ENCODE assay signal across 13 cellular contexts in the genomic region with DNA sequence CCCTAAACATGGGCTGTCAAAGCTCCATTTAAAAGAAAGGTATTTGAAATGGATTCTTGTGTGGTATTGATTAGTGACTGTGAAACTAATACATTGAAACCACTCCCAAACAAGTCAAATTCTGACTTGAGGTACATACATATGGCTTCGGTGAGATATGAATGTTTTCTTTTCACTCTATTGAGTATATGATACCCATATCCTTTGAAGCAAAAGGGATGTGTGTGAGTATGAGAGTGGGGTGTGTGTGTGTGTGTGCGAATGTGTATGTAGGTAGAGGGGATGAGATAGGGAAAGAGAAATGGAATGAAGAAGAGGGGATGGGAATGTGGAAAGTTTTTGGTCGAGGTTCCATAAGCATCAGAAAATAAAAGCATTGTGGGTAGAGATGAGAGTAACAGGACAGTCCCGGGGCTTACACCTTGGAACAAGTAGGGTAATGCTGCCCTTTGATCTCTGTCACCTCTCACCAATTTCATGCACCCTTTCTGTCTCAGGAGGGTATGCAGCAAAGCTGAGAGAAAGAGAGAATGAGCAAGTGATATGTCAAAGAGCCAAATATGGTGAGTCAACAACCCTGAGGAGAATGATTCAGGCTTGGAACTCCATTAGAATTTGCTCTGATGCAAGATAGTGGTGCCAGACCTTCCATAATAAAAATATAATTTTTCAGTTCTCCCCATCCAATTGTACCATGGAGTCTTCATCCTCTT.
DNase-seq lines count a peak whose midpoint lies in the region; ATAC-seq and TF ChIP-seq lines count a peak whose summit lies in the region.
"Had no signal": no experiment of that assay in that cellular context is flagged by ENCODE, and none has a peak within 500 bp of the region (broad histone marks: within the 10 kb centered on the region; RNA-seq: fewer than 3 reads in every experiment).

No MANE protein-coding gene starts in this region.

- H3K4me1 ChIP-seq in osteoblast (ENCODE audit: insufficient read depth, low read length), result peaks cover 13% of the 10 kb centered on the region
- peaks cover 31% of the 10 kb centered on the region for H3K4me1 ChIP-seq in GM23338 (ENCODE audit: insufficient read depth)
- H3K4me1 ChIP-seq in H9 (ENCODE audit: insufficient read depth, low read length), result no peaks in the 10 kb centered on the region; the same call in 1 of the 2 replicates

- no peaks in the 10 kb centered on the region for H3K9me3 Mint-ChIP-seq in activated CD8-positive, alpha-beta T cell treated with anti-CD3 and anti-CD28 coated beads for 36 hours
- no peaks in the 10 kb centered on the region for H3K9me3 Mint-ChIP-seq in activated CD8-positive, alpha-beta T cell treated with anti-CD3 and anti-CD28 coated beads, Interleukin-2, amount 10 ng/mL, durations not matched to agents 7 days and 5 days (ENCODE audit: insufficient read depth)
- H3K9me3 Mint-ChIP-seq in GM23338, result no peaks in the 10 kb centered on the region
- no peaks in the 10 kb centered on the region for H3K9me3 Mint-ChIP-seq in H9

- H3K14ac ChIP-seq in H9 (ENCODE audit: insufficient read depth, low read length), result no peak overlapping the region

- no peaks in the 10 kb centered on the region for H3K36me3 Mint-ChIP-seq in activated CD8-positive, alpha-beta T cell treated with anti-CD3 and anti-CD28 coated beads for 36 hours (ENCODE audit: low read depth)
- no peaks in the 10 kb centered on the region for H3K36me3 Mint-ChIP-seq in activated CD8-positive, alpha-beta T cell treated with anti-CD3 and anti-CD28 coated beads, Interleukin-2, amount 10 ng/mL, durations not matched to agents 7 days and 5 days (ENCODE audit: low read depth)
- H3K36me3 Mint-ChIP-seq in GM23338 (ENCODE audit: low read depth), result no peaks in the 10 kb centered on the region
- no peaks in the 10 kb centered on the region for H3K36me3 Mint-ChIP-seq in H9 (ENCODE audit: insufficient read depth in 1 of 3, low read depth in 3 of 3)

- peak; percentile 78 for ATAC-seq in activated CD8-positive, alpha-beta T cell treated with anti-CD3 and anti-CD28 coated beads for 36 hours
- no peak for ATAC-seq in activated CD8-positive, alpha-beta T cell treated with anti-CD3 and anti-CD28 coated beads, Interleukin-2, amount 10 ng/mL, durations not matched to agents 7 days and 5 days
- ATAC-seq in GM23338, result no peak

- TF ChIP-seq CTCF in activated CD8-positive, alpha-beta T cell treated with anti-CD3 and anti-CD28 coated beads for 36 hours (IDR thresholded peaks at IDR 0.05), result no peak
- TF ChIP-seq CTCF in epithelial cell of proximal tubule (conservative IDR thresholded peaks at IDR 0.05; ENCODE audit: low read depth, low read length) (no peak), osteoblast (IDR thresholded peaks at IDR 0.05; ENCODE audit: extremely low read depth, low read depth, low read length) (no peak), GM23338 (conservative IDR thresholded peaks at IDR 0.05; ENCODE audit: low read depth in 2 of 2) (no peak), H9 (conservative IDR thresholded peaks at IDR 0.05) (no peak)

- H3K4me2 ChIP-seq in osteoblast (ENCODE audit: insufficient read depth, low read length) (no peak overlapping the region), GM23338 (no peak overlapping the region), H9 (ENCODE audit: insufficient read depth, insufficient read length, low read length) (no peak overlapping the region)
- H3K4me2 ChIP-seq: smooth muscle cell had no signal

- H3K27me3 Mint-ChIP-seq in activated CD8-positive, alpha-beta T cell treated with anti-CD3 and anti-CD28 coated beads for 36 hours, result no peaks in the 10 kb centered on the region
- H3K27me3 Mint-ChIP-seq in activated CD8-positive, alpha-beta T cell treated with anti-CD3 and anti-CD28 coated beads, Interleukin-2, amount 10 ng/mL, durations not matched to agents 7 days and 5 days (ENCODE audit: low read depth), result peaks cover 4% of the 10 kb centered on the region
- no peaks in the 10 kb centered on the region for H3K27me3 Mint-ChIP-seq in GM23338 (ENCODE audit: insufficient read depth, low read depth, poor library complexity)
- H3K27me3 Mint-ChIP-seq in H9 (ENCODE audit: low read depth), result peaks cover 2% of the 10 kb centered on the region; the same call in 1 of the 2 replicates

- H2AK5ac ChIP-seq in H9 (ENCODE audit: insufficient read length, low read length), result no peak overlapping the region

- intact Hi-C loops in activated CD8-positive, alpha-beta T cell treated with anti-CD3 and anti-CD28 coated beads for 36 hours (cut with micrococcal nuclease), result no loop called here

- H3K79me2 ChIP-seq in osteoblast (ENCODE audit: insufficient read depth, low read length) (no peaks in the 10 kb centered on the region), GM23338 (replicated peaks; ENCODE audit: insufficient read depth) (no peaks in the 10 kb centered on the region), H9 (ENCODE audit: insufficient read depth, low read length) (no peaks in the 10 kb centered on the region)

- H2BK20ac ChIP-seq in H9 (ENCODE audit: low read depth, low read length, poor library complexity, severe bottlenecking), result no peak overlapping the region

- H3K9me3 ChIP-seq in osteoblast (ENCODE audit: low read depth, low read length) (no peaks in the 10 kb centered on the region), H9 (ENCODE audit: control insufficient read depth, low read depth, low read length) (no peaks in the 10 kb centered on the region)

- H3K79me1 ChIP-seq in H9 (ENCODE audit: insufficient read depth, low read depth, low read length, poor library complexity, severe bottlenecking), result no peaks in the 10 kb centered on the region

- no peak overlapping the region for H3K9ac ChIP-seq in H9 (ENCODE audit: extremely low read depth, insufficient read length, low read length)
- H3K9ac ChIP-seq: BLaER1 treated with 17β-estradiol and CSF1 and Interleukin-3, amounts not matched to agents 10 nM and 100 nM had no signal

- H2BK120ac ChIP-seq in H9 (ENCODE audit: low read depth, low read length, poor library complexity, severe bottlenecking), result no peak overlapping the region

- H2BK15ac ChIP-seq in H9 (ENCODE audit: low read depth, low read length), result no peak overlapping the region

- no peak overlapping the region for H2BK5ac ChIP-seq in H9 (ENCODE audit: insufficient read length, low read length)

- H4K8ac ChIP-seq in H9 (replicated peaks; ENCODE audit: insufficient read length, low read depth, low read length), result no peak overlapping the region

- no peaks in the 10 kb centered on the region for H3F3A ChIP-seq in GM23338 (replicated peaks; ENCODE audit: low read depth)

- H2BK12ac ChIP-seq in H9 (ENCODE audit: insufficient read length, low read depth, low read length), result no peak overlapping the region

- H3T11ph ChIP-seq in H9 (ENCODE audit: low read length), result no peak overlapping the region

- H3K4me3 ChIP-seq in epithelial cell of proximal tubule (ENCODE audit: low read depth, low read length) (no peak overlapping the region), osteoblast (ENCODE audit: insufficient read depth, low read length) (no peak overlapping the region), GM23338 (no peak overlapping the region)
- H3K4me3 ChIP-seq: BLaER1 treated with 17β-estradiol and CSF1 and Interleukin-3, amounts not matched to agents 10 nM and 100 nM; smooth muscle cell had no signal

- H3K23me2 ChIP-seq in H9 (ENCODE audit: insufficient read length, low read depth, low read length, poor library complexity, severe bottlenecking), result no peaks in the 10 kb centered on the region

- peak overlapping the region; percentile 30 for H2AFZ ChIP-seq in osteoblast (ENCODE audit: low read length)
- no peak overlapping the region for H2AFZ ChIP-seq in GM23338
- no peak overlapping the region for H2AFZ ChIP-seq in H9 (ENCODE audit: low read length)

- no peak overlapping the region for H3K4me3 Mint-ChIP-seq in activated CD8-positive, alpha-beta T cell treated with anti-CD3 and anti-CD28 coated beads for 36 hours
- no peak overlapping the region for H3K4me3 Mint-ChIP-seq in activated CD8-positive, alpha-beta T cell treated with anti-CD3 and anti-CD28 coated beads, Interleukin-2, amount 10 ng/mL, durations not matched to agents 7 days and 5 days
- H3K4me3 Mint-ChIP-seq in GM23338 (no peak overlapping the region), H9 (no peak overlapping the region)

- CTCF ChIA-PET in activated CD8-positive, alpha-beta T cell treated with anti-CD3 and anti-CD28 coated beads for 36 hours (lab: Charles Lee), result interaction anchor here (0.7 to 1.7 kb wide), 4 partner anchors 9 to 146 kb away, joined by 3 to 5 read pairs (median 3); no protein-coding TSS in a partner anchor
- CTCF ChIA-PET in activated CD8-positive, alpha-beta T cell treated with anti-CD3 and anti-CD28 coated beads, Interleukin-2, amount 10 ng/mL, durations not matched to agents 7 days and 5 days (lab: Charles Lee), result no interaction called here

- POLR2A ChIA-PET in activated CD8-positive, alpha-beta T cell treated with anti-CD3 and anti-CD28 coated beads for 36 hours (lab: Charles Lee), result interaction anchor here (1.9 kb wide), 1 partner anchor 12 kb away, joined by 6 read pairs; no protein-coding TSS in a partner anchor
- POLR2A ChIA-PET in activated CD8-positive, alpha-beta T cell treated with anti-CD3 and anti-CD28 coated beads, Interleukin-2, amount 10 ng/mL, durations not matched to agents 7 days and 5 days (lab: Charles Lee), result no interaction called here

- no peak overlapping the region for H3K18ac ChIP-seq in H9 (ENCODE audit: insufficient read length, low read depth, low read length)

- no peak overlapping the region for H3K4ac ChIP-seq in H9 (ENCODE audit: low read depth, low read length)

- DNase-seq in activated CD8-positive, alpha-beta T cell treated with anti-CD3 and anti-CD28 coated beads for 36 hours, result peak; percentile 8
- no peak for DNase-seq in activated CD8-positive, alpha-beta T cell treated with anti-CD3 and anti-CD28 coated beads, Interleukin-2, amount 10 ng/mL, durations not matched to agents 7 days and 5 days
- peak; percentile 37 for DNase-seq in OCI-M1 (lab: John Stamatoyannopoulos, UW)
- peak; percentile 33 for DNase-seq in epithelial cell of proximal tubule (ENCODE audit: low read depth)
- peak; percentile 83 for DNase-seq in osteoblast (ENCODE audit: insufficient read length, low spot score, missing footprints)
- DNase-seq in GM23338 (ENCODE audit: low spot score), result no peak
- DNase-seq in NAMALWA (ENCODE audit: low spot score), result no peak
- no peak for DNase-seq in H9
- DNase-seq: activated effector memory CD4-positive, alpha-beta T cell treated with Interleukin-2 at 50 U/mL for 16 hours; NCI-H82; stimulated activated naive CD4-positive, alpha-beta T cell treated with Interleukin-2 at 50 U/mL for 16 hours had no signal

- H3K27me3 ChIP-seq in osteoblast (ENCODE audit: insufficient read depth, low read length), result no peaks in the 10 kb centered on the region
- H3K27me3 ChIP-seq in GM23338 (ENCODE audit: insufficient read depth), result no peaks in the 10 kb centered on the region
- H3K27me3 ChIP-seq in H9 (ENCODE audit: insufficient read depth, low read length), result no peaks in the 10 kb centered on the region

- H4K91ac ChIP-seq in H9 (ENCODE audit: insufficient read length, low read depth, low read length), result no peak overlapping the region

- H3K56ac ChIP-seq in H9 (ENCODE audit: insufficient read length, low read depth, low read length), result no peak overlapping the region

- no peaks in the 10 kb centered on the region for H3K9me2 ChIP-seq in GM23338 (ENCODE audit: insufficient read depth)

- H3K36me3 ChIP-seq in osteoblast (ENCODE audit: insufficient read depth, low read length) (no peaks in the 10 kb centered on the region), GM23338 (ENCODE audit: insufficient read depth) (no peaks in the 10 kb centered on the region)
- H3K36me3 ChIP-seq: BLaER1 treated with 17β-estradiol and CSF1 and Interleukin-3, amounts not matched to agents 10 nM and 100 nM had no signal

- H4K5ac ChIP-seq in H9 (ENCODE audit: insufficient read length, low read depth, low read length), result no peak overlapping the region

- H3K23ac ChIP-seq in H9 (ENCODE audit: insufficient read length, low read depth, low read length), result no peak overlapping the region

- peak overlapping the region; percentile 36 for H3K27ac ChIP-seq in osteoblast (ENCODE audit: low read depth, low read length)
- H3K27ac ChIP-seq in GM23338 (ENCODE audit: low read depth), result no peak overlapping the region
- H3K27ac ChIP-seq in H9 (ENCODE audit: insufficient read length, low read depth, low read length), result no peak overlapping the region
- H3K27ac ChIP-seq: BLaER1 treated with 17β-estradiol and CSF1 and Interleukin-3, amounts not matched to agents 10 nM and 100 nM had no signal

- H4K20me1 ChIP-seq in osteoblast (ENCODE audit: insufficient read depth, low read length) (no peaks in the 10 kb centered on the region), GM23338 (replicated peaks; ENCODE audit: insufficient read depth) (no peaks in the 10 kb centered on the region), H9 (ENCODE audit: control insufficient read depth, insufficient read depth, insufficient read length) (no peaks in the 10 kb centered on the region)
- H4K20me1 ChIP-seq: BLaER1 treated with 17β-estradiol and CSF1 and Interleukin-3, amounts not matched to agents 10 nM and 100 nM had no signal

- peaks cover 20% of the 10 kb centered on the region for H3K4me1 Mint-ChIP-seq in activated CD8-positive, alpha-beta T cell treated with anti-CD3 and anti-CD28 coated beads for 36 hours (ENCODE audit: low read depth)
- peaks cover 8% of the 10 kb centered on the region for H3K4me1 Mint-ChIP-seq in activated CD8-positive, alpha-beta T cell treated with anti-CD3 and anti-CD28 coated beads, Interleukin-2, amount 10 ng/mL, durations not matched to agents 7 days and 5 days (ENCODE audit: low read depth)
- H3K4me1 Mint-ChIP-seq in GM23338 (peaks cover 34% of the 10 kb centered on the region), H9 (peaks cover 28 to 34% of the 10 kb centered on the region in 2 experiments)

- WGBS in H9 (ENCODE audit: extremely low coverage, insufficient read length, low lambda C conversion rate), result 100% methylated on average over 2 of the region's 4 CpGs

- no peak overlapping the region for H3K27ac Mint-ChIP-seq in activated CD8-positive, alpha-beta T cell treated with anti-CD3 and anti-CD28 coated beads for 36 hours
- no peak overlapping the region for H3K27ac Mint-ChIP-seq in activated CD8-positive, alpha-beta T cell treated with anti-CD3 and anti-CD28 coated beads, Interleukin-2, amount 10 ng/mL, durations not matched to agents 7 days and 5 days
- H3K27ac Mint-ChIP-seq in GM23338, result no peak overlapping the region
- no peak overlapping the region for H3K27ac Mint-ChIP-seq in H9

Comparison
In these comparisons a context has a peak if more than half of its experiments do, and no peak if none do; other contexts are left out.
1. DNase-seq: peak in activated CD8-positive, alpha-beta T cell treated with anti-CD3 and anti-CD28 coated beads for 36 hours (single experiment), OCI-M1 (single experiment), epithelial cell of proximal tubule (single experiment) and osteoblast (single experiment); none in activated CD8-positive, alpha-beta T cell treated with anti-CD3 and anti-CD28 coated beads, Interleukin-2, amount 10 ng/mL, durations not matched to agents 7 days and 5 days (single experiment), GM23338 (single experiment), NAMALWA (single experiment) and H9 (single experiment).